In genomic region chr3:64091501-64091900, GRCh38 we compare ENCODE assay signal across 27 cellular contexts.
"Had no signal": no experiment of that assay in that cellular context is flagged by ENCODE, and none has a peak within 500 bp of the region (broad histone marks: within the 10 kb centered on the region; RNA-seq: fewer than 3 reads in every experiment).

No MANE protein-coding gene starts in this region.

- H3K27ac Mint-ChIP-seq: activated CD4-positive, alpha-beta T cell treated with anti-CD3 and anti-CD28 coated beads for 36 hours; activated CD4-positive, alpha-beta T cell treated with anti-CD3 and anti-CD28 coated beads, Interleukin-2, amount 10 ng/mL, durations not matched to agents 7 days and 5 days; activated CD8-positive, alpha-beta T cell treated with anti-CD3 and anti-CD28 coated beads, Interleukin-2, amount 10 ng/mL, durations not matched to agents 7 days and 5 days; activated naive CD4-positive, alpha-beta T cell treated with anti-CD3 and anti-CD28 coated beads, Interleukin-2, amount 50 U/mL, for 72 hours; activated T-cell treated with anti-CD3 and anti-CD28 coated beads, Interleukin-2, amount 50 U/mL, for 24 hours; activated T-helper 2 cell treated with anti-CD3 and anti-CD28 coated beads, Interferon-gamma antibody, Interleukin-2, Interleukin-4, amounts not matched to agents 10 μg/mL and 5 μg/mL and 100 μg/mL, durations not matched to agents 14 hours and 24 hours and 36 hours had no signal

- H3K9me3 Mint-ChIP-seq: activated CD4-positive, alpha-beta T cell treated with anti-CD3 and anti-CD28 coated beads, Interleukin-2, amount 10 ng/mL, durations not matched to agents 7 days and 5 days; activated naive CD4-positive, alpha-beta T cell treated with anti-CD3 and anti-CD28 coated beads, Interleukin-2, amount 50 U/mL, for 72 hours; activated T-cell treated with anti-CD3 and anti-CD28 coated beads, Interleukin-2, amount 50 U/mL, for 24 hours; activated T-helper 2 cell treated with anti-CD3 and anti-CD28 coated beads, Interferon-gamma antibody, Interleukin-2, Interleukin-4, amounts not matched to agents 10 μg/mL and 5 μg/mL and 100 μg/mL, durations not matched to agents 14 hours and 24 hours and 36 hours had no signal

- H3K4me3 ChIP-seq: adrenal gland, body of pancreas, breast epithelium, K562, PC-9 had no signal

- H3K36me3 ChIP-seq: adrenal gland, breast epithelium had no signal

- H3K9me3 ChIP-seq: adrenal gland, body of pancreas, breast epithelium had no signal

- ATAC-seq: activated CD4-positive, alpha-beta T cell treated with anti-CD3 and anti-CD28 coated beads for 36 hours; activated CD8-positive, alpha-beta T cell treated with anti-CD3 and anti-CD28 coated beads, Interleukin-2, amount 10 ng/mL, durations not matched to agents 7 days and 5 days; activated naive CD4-positive, alpha-beta T cell treated with anti-CD3 and anti-CD28 coated beads, Interleukin-2, amount 50 U/mL, for 72 hours; body of pancreas; K562 had no signal

- H3K27me3 Mint-ChIP-seq: activated CD4-positive, alpha-beta T cell treated with anti-CD3 and anti-CD28 coated beads, Interleukin-2, amount 10 ng/mL, durations not matched to agents 7 days and 5 days had no signal

- DNase-seq: activated CD4-positive, alpha-beta T cell treated with anti-CD3 and anti-CD28 coated beads for 36 hours; activated CD4-positive, alpha-beta T cell treated with anti-CD3 and anti-CD28 coated beads, Interleukin-2, amount 10 ng/mL, durations not matched to agents 7 days and 5 days; activated CD4-positive, alpha-beta T cell treated with anti-CD3 and anti-CD28 coated beads, Interleukin-2, amount 50 U/mL, for 48 hours; activated CD8-positive, alpha-beta T cell treated with anti-CD3 and anti-CD28 coated beads, Interleukin-2, amount 10 ng/mL, durations not matched to agents 7 days and 5 days; activated gamma-delta T cell; activated naive CD4-positive, alpha-beta T cell treated with Interleukin-2 at 50 U/mL for 16 hours; activated T-cell treated with anti-CD3 and anti-CD28 coated beads, Interleukin-2, amount 50 U/mL, for 24 hours; adrenal gland; body of pancreas; NCI-H1105; NCI-H1417 treated with DMSO at 0.1 percent for 48 hours; NCI-H1694; NCI-H1930; NCI-H2081 treated with DMSO at 0.1 percent for 48 hours; NCI-H226; NCI-H446 treated with DMSO at 0.1 percent for 48 hours; NCI-H69; PC-9; Right ventricle myocardium superior; SW 1271; T-helper 1 cell; T1000 had no signal

- H3K4me1 ChIP-seq: body of pancreas, breast epithelium had no signal

- H3K36me3 Mint-ChIP-seq: activated naive CD4-positive, alpha-beta T cell treated with anti-CD3 and anti-CD28 coated beads, Interleukin-2, amount 50 U/mL, for 72 hours had no signal

- FAIRE-seq: astrocyte, K562 had no signal

- H3K4me1 Mint-ChIP-seq: activated CD4-positive, alpha-beta T cell treated with anti-CD3 and anti-CD28 coated beads for 36 hours; activated CD4-positive, alpha-beta T cell treated with anti-CD3 and anti-CD28 coated beads, Interleukin-2, amount 10 ng/mL, durations not matched to agents 7 days and 5 days had no signal

- H3K27ac ChIP-seq: adrenal gland, body of pancreas, breast epithelium, PC-9 had no signal

- H3K27me3 ChIP-seq: adrenal gland, body of pancreas, breast epithelium had no signal

- H3K4me3 Mint-ChIP-seq: activated CD4-positive, alpha-beta T cell treated with anti-CD3 and anti-CD28 coated beads for 36 hours; activated CD4-positive, alpha-beta T cell treated with anti-CD3 and anti-CD28 coated beads, Interleukin-2, amount 10 ng/mL, durations not matched to agents 7 days and 5 days; activated CD8-positive, alpha-beta T cell treated with anti-CD3 and anti-CD28 coated beads, Interleukin-2, amount 10 ng/mL, durations not matched to agents 7 days and 5 days; activated T-cell treated with anti-CD3 and anti-CD28 coated beads, Interleukin-2, amount 50 U/mL, for 24 hours had no signal
